ENCODE assay signal across 27 cellular contexts in genomic region chrY:13501215-13501614, GRCh38. TPM values are rescaled to one million over a fixed set of nuclear protein-coding genes. Genes with fewer than 3 reads are reported as not detected.
DNase-seq lines count a peak whose midpoint lies in the region; ATAC-seq, FAIRE-seq and TF ChIP-seq lines count a peak whose summit lies in the region.
"Had no signal": no experiment of that assay in that cellular context is flagged by ENCODE, and none has a peak within 500 bp of the region (broad histone marks: within the 10 kb centered on the region; RNA-seq: fewer than 3 reads in every experiment).

No MANE protein-coding gene starts in this region.

- H3K36me3 ChIP-seq in cardiac muscle cell: no peaks in the 10 kb centered on the region
- H3K36me3 ChIP-seq in OCI-LY1 (ENCODE audit: insufficient read depth, low read length): no peaks in the 10 kb centered on the region
- H3K36me3 ChIP-seq in endothelial cell of umbilical vein (ENCODE audit: control insufficient read depth in 2 of 2, extremely low read depth in 1 of 2, insufficient read depth in 2 of 2, low read length in 2 of 2): no peaks in the 10 kb centered on the region
- no peaks in the 10 kb centered on the region for H3K36me3 ChIP-seq in mucosa of descending colon (ENCODE audit: low read depth)
- H3K36me3 ChIP-seq: heart left ventricle, left lung, Peyer's patch had no signal

- FAIRE-seq in endothelial cell of umbilical vein (lab: Jason Lieb, UNC) (no peak), GM12892 (lab: Jason Lieb, UNC) (no peak)
- FAIRE-seq: colon, D721Med, H54 had no signal

- H3F3A ChIP-seq in OCI-LY1 (ENCODE audit: insufficient read depth, low read length): no peaks in the 10 kb centered on the region

- no peaks in the 10 kb centered on the region for H3K36me3 Mint-ChIP-seq in T-cell
- H3K36me3 Mint-ChIP-seq: stimulated activated effector memory CD8-positive, alpha-beta T cell treated with anti-CD3 and anti-CD28 coated beads, Interleukin-12 subunit alpha, Interleukin-12 subunit beta, amount 100 ng/mL, for 72 hours had no signal

- peak in 1 of 2 donors; percentile 14 for DNase-seq in cardiac muscle cell (ENCODE audit: low read depth in 1 of 2, low spot score in 1 of 2)
- no peak for DNase-seq in cardiac septum (ENCODE audit: low spot score)
- DNase-seq in endothelial cell of umbilical vein (ENCODE audit: low read depth, low spot score): peak; percentile 0
- DNase-seq in GM12892 (ENCODE audit: insufficient read length): no peak
- DNase-seq in iPS-NIHi11 (ENCODE audit: low spot score): no peak
- no peak for DNase-seq in T-cell
- DNase-seq in mucosa of descending colon: no peak
- DNase-seq: ACHN; activated CD4-positive, CD25-positive, alpha-beta regulatory T cell; activated naive CD4-positive, alpha-beta T cell treated with anti-CD3 and anti-CD28 coated beads for 36 hours; activated T-cell treated with anti-CD3 and anti-CD28 coated beads, Interleukin-2, amount 50 U/mL, for 24 hours; aorta; heart left ventricle; Karpas-422; left lung; midbrain; NCI-H1105; NCI-H774; Peyer's patch had no signal

- ATAC-seq in T-cell (replicated peaks in 1 of 4) (no peak), mucosa of descending colon (no peak)
- ATAC-seq: heart left ventricle; left lung; stimulated activated effector memory CD8-positive, alpha-beta T cell treated with anti-CD3 and anti-CD28 coated beads, Interleukin-12 subunit alpha, Interleukin-12 subunit beta, amount 100 ng/mL, for 72 hours had no signal

- peak; percentile 2 for TF ChIP-seq CTCF in cardiac muscle cell (IDR thresholded peaks at IDR 0.05; ENCODE audit: low read depth, low read length)
- peak; percentile 31; the same call in 1 of the 2 replicates for TF ChIP-seq CTCF in OCI-LY1 (IDR thresholded peaks at IDR 0.05; ENCODE audit: low read length)
- no peak for TF ChIP-seq CTCF in endothelial cell of umbilical vein (IDR thresholded peaks at IDR 0.05; ENCODE audit: extremely low read depth in 1 of 2, insufficient read depth in 1 of 2, low read depth in 1 of 2, low read length in 2 of 2)
- no peak for TF ChIP-seq CTCF in mucosa of descending colon (IDR thresholded peaks at IDR 0.05)

- H3K4me1 ChIP-seq in cardiac muscle cell (ENCODE audit: low read depth): no peaks in the 10 kb centered on the region
- H3K4me1 ChIP-seq in OCI-LY1 (ENCODE audit: insufficient read depth, low read length, severe bottlenecking): no peaks in the 10 kb centered on the region
- no peaks in the 10 kb centered on the region for H3K4me1 ChIP-seq in endothelial cell of umbilical vein (ENCODE audit: control insufficient read depth, extremely low read depth, insufficient read depth, low read length)
- H3K4me1 ChIP-seq in mucosa of descending colon (ENCODE audit: low read depth): no peaks in the 10 kb centered on the region
- H3K4me1 ChIP-seq: heart left ventricle, left lung, Peyer's patch had no signal

- BruUV-seq in endothelial cell of umbilical vein (replicated peaks; lab: Mats Ljungman, UMichigan): no TSS peak

- no peaks in the 10 kb centered on the region for H3K27me3 Mint-ChIP-seq in T-cell
- H3K27me3 Mint-ChIP-seq: activated T-cell treated with anti-CD3 and anti-CD28 coated beads, Interleukin-2, amount 50 U/mL, for 24 hours; progenitor cell of endocrine pancreas had no signal

- intact Hi-C loops in cardiac septum (cut with DNase I) (no loop called here), endothelial cell of umbilical vein (cut with micrococcal nuclease) (no loop called here), mucosa of descending colon (cut with DNase I, micrococcal nuclease) (no loop called here)

- no peak overlapping the region for H3K4me2 ChIP-seq in OCI-LY1 (ENCODE audit: low read length)
- no peak overlapping the region for H3K4me2 ChIP-seq in endothelial cell of umbilical vein (ENCODE audit: insufficient read depth, low read length)

- no peaks in the 10 kb centered on the region for H3K79me2 ChIP-seq in OCI-LY1 (ENCODE audit: insufficient read depth, low read length)
- H3K79me2 ChIP-seq in endothelial cell of umbilical vein (ENCODE audit: control insufficient read depth, insufficient read depth, low read length): no peaks in the 10 kb centered on the region

- H4K20me1 ChIP-seq in OCI-LY1 (ENCODE audit: insufficient read depth, low read length) (no peaks in the 10 kb centered on the region), endothelial cell of umbilical vein (replicated peaks; ENCODE audit: control insufficient read depth, extremely low read depth, insufficient read depth, low read length) (no peaks in the 10 kb centered on the region)

- dilution Hi-C loops in endothelial cell of umbilical vein (cut with MboI; ENCODE audit: extremely low pct_ligation_motif_present, low sequenced_read_pairs): no loop called here

- no peaks in the 10 kb centered on the region for H3K9me2 ChIP-seq in OCI-LY1 (ENCODE audit: low read depth, low read length)

- H3K9ac ChIP-seq in OCI-LY1 (ENCODE audit: low read length) (no peak overlapping the region), endothelial cell of umbilical vein (replicated peaks; ENCODE audit: extremely low read depth, insufficient read depth, low read length) (no peak overlapping the region)

- no peaks in the 10 kb centered on the region for H3K9me1 ChIP-seq in endothelial cell of umbilical vein (replicated peaks; ENCODE audit: control insufficient read depth, extremely low read depth, insufficient read depth, low read length)

- H3K9me3 ChIP-seq in cardiac muscle cell (ENCODE audit: low read depth) (no peaks in the 10 kb centered on the region), OCI-LY1 (ENCODE audit: low read length) (no peaks in the 10 kb centered on the region), endothelial cell of umbilical vein (replicated peaks; ENCODE audit: control insufficient read depth, insufficient read depth, low read length) (no peaks in the 10 kb centered on the region), mucosa of descending colon (no peaks in the 10 kb centered on the region)
- H3K9me3 ChIP-seq: heart left ventricle, left lung, Peyer's patch had no signal

- H3K9me3 Mint-ChIP-seq in T-cell: no peaks in the 10 kb centered on the region
- H3K9me3 Mint-ChIP-seq: activated T-cell treated with anti-CD3 and anti-CD28 coated beads, Interleukin-2, amount 50 U/mL, for 24 hours; neural crest cell; stimulated activated effector memory CD8-positive, alpha-beta T cell treated with anti-CD3 and anti-CD28 coated beads, Interleukin-12 subunit alpha, Interleukin-12 subunit beta, amount 100 ng/mL, for 72 hours had no signal

- H3K4me3 ChIP-seq in cardiac muscle cell (no peak overlapping the region), OCI-LY1 (ENCODE audit: low read depth, low read length, poor library complexity, severe bottlenecking) (no peak overlapping the region), endothelial cell of umbilical vein (replicated peaks in 1 of 3; ENCODE audit: insufficient read depth in 1 of 3, low read depth in 1 of 3, low read length in 3 of 3) (no peak overlapping the region), mucosa of descending colon (no peak overlapping the region)
- H3K4me3 ChIP-seq: heart left ventricle, left lung, Peyer's patch had no signal

- H2AFZ ChIP-seq in OCI-LY1 (ENCODE audit: low read length): no peak overlapping the region
- no peak overlapping the region for H2AFZ ChIP-seq in endothelial cell of umbilical vein (ENCODE audit: low read depth, low read length)

- TF ChIP-seq POLR2A in endothelial cell of umbilical vein (IDR thresholded peaks at IDR 0.05; ENCODE audit: low read depth, low read length) (no peak), GM12892 (IDR thresholded peaks at IDR 0.05; ENCODE audit: low read depth, low read length) (no peak)

- CTCF ChIA-PET in endothelial cell of umbilical vein (lab: Charles Lee): no interaction called here
- CTCF ChIA-PET in T-cell (lab: Charles Lee): no interaction called here

- H3K27me3 ChIP-seq in cardiac muscle cell (no peaks in the 10 kb centered on the region), OCI-LY1 (ENCODE audit: insufficient read depth, low read length) (no peaks in the 10 kb centered on the region), endothelial cell of umbilical vein (ENCODE audit: control insufficient read depth in 2 of 2, insufficient read depth in 2 of 2, low read length in 2 of 2) (no peaks in the 10 kb centered on the region)
- H3K27me3 ChIP-seq: heart left ventricle, left lung, Peyer's patch had no signal

- no peak overlapping the region for H3K4me3 Mint-ChIP-seq in T-cell
- H3K4me3 Mint-ChIP-seq: activated naive CD4-positive, alpha-beta T cell treated with anti-CD3 and anti-CD28 coated beads for 36 hours; activated T-cell treated with anti-CD3 and anti-CD28 coated beads, Interleukin-2, amount 50 U/mL, for 24 hours; neural crest cell; stimulated activated effector memory CD8-positive, alpha-beta T cell treated with anti-CD3 and anti-CD28 coated beads, Interleukin-12 subunit alpha, Interleukin-12 subunit beta, amount 100 ng/mL, for 72 hours had no signal

- H3K27ac Mint-ChIP-seq in T-cell: no peak overlapping the region
- H3K27ac Mint-ChIP-seq: activated naive CD4-positive, alpha-beta T cell treated with anti-CD3 and anti-CD28 coated beads for 36 hours; activated T-cell treated with anti-CD3 and anti-CD28 coated beads, Interleukin-2, amount 50 U/mL, for 24 hours; progenitor cell of endocrine pancreas; stimulated activated effector memory CD8-positive, alpha-beta T cell treated with anti-CD3 and anti-CD28 coated beads, Interleukin-12 subunit alpha, Interleukin-12 subunit beta, amount 100 ng/mL, for 72 hours had no signal

- POLR2A ChIA-PET in endothelial cell of umbilical vein (lab: Charles Lee) (no interaction called here), T-cell (lab: Charles Lee) (no interaction called here)

- H3K27ac ChIP-seq in cardiac muscle cell (no peak overlapping the region), OCI-LY1 (ENCODE audit: low read depth, low read length, poor library complexity, severe bottlenecking) (no peak overlapping the region), endothelial cell of umbilical vein (ENCODE audit: insufficient read depth, low read depth, low read length) (no peak overlapping the region)
- H3K27ac ChIP-seq: C4-2B, heart left ventricle, left lung, Peyer's patch had no signal

- no peaks in the 10 kb centered on the region for H3K4me1 Mint-ChIP-seq in T-cell
- H3K4me1 Mint-ChIP-seq: neural crest cell; stimulated activated effector memory CD8-positive, alpha-beta T cell treated with anti-CD3 and anti-CD28 coated beads, Interleukin-12 subunit alpha, Interleukin-12 subunit beta, amount 100 ng/mL, for 72 hours had no signal

RNA-seq across cellular contexts. Expression of gene UTY, which starts 21.4 kb away (rescaled TPM):
- total RNA-seq in cardiac muscle cell: not detected in 2 replicates
- polyA plus RNA-seq in cardiac muscle cell: not detected in 2 replicates
- not detected for total RNA-seq in cardiac septum
- 17.1 and 17.9 TPM in 2 replicates for total RNA-seq in endothelial cell of umbilical vein
- 4.8 TPM in 2 replicates for polyA plus RNA-seq in endothelial cell of umbilical vein
- polyA plus RNA-seq in endothelial cell of umbilical vein (2011; cell fraction: cytosol; rRNA removed): 3.6 and 4.4 TPM in 2 replicates
- polyA plus RNA-seq in endothelial cell of umbilical vein (2011; cell fraction: nucleus; rRNA removed): 25.5 and 27.5 TPM in 2 replicates
- 5.8 and 6.3 TPM in 2 replicates for polyA plus RNA-seq in endothelial cell of umbilical vein (2012)
- polyA minus RNA-seq in endothelial cell of umbilical vein: 33.9 and 46.0 TPM in 2 replicates
- polyA minus RNA-seq in endothelial cell of umbilical vein (2011; cell fraction: cytosol; rRNA and poly(A)+ RNA removed): not detected
- polyA minus RNA-seq in endothelial cell of umbilical vein (2011; cell fraction: nucleus; rRNA and poly(A)+ RNA removed): 134 and 176 TPM in 2 replicates
- polyA plus RNA-seq in GM12892 (2012; ENCODE audit: missing spikeins): not detected
- total RNA-seq in T-cell: 100 to 1,000 TPM in 1 of 5 donors, 10 to 100 TPM in 2, under 1 TPM in 1, not detected in 1; 0.06 to 104 (median 57.4) TPM
- 10 to 100 TPM in 2 of 3 donors, not detected in 1; 32.5 to 35.4 TPM for total RNA-seq in mucosa of descending colon
- total RNA-seq: aorta, neural crest cell, progenitor cell of endocrine pancreas had no signal

Comparison
In these comparisons a context has a peak if more than half of its experiments do, and no peak if none do; other contexts are left out.
1. CTCF ChIP-seq: peak in cardiac muscle cell (single experiment) and OCI-LY1 (single experiment); none in endothelial cell of umbilical vein (0 of 2) and mucosa of descending colon (single experiment).